Comparison of ENCODE assay signal across 1 cellular context in genomic region chr7:105102557-105103352, GRCh38.
TF ChIP-seq lines count a peak whose summit lies in the region.

No MANE protein-coding gene starts in this region.

TF ChIP-seq in GM12878, 131 proteins besides CTCF, POLR2A, EP300 and RAD21 (continued from another document):
- no peak for TF ChIP-seq FOXM1 (IDR thresholded peaks at IDR 0.05; ENCODE audit: low read depth, low read length)
- no peak for TF ChIP-seq MEF2B (IDR thresholded peaks at IDR 0.05; ENCODE audit: partially characterized antibody, poor library complexity, severe bottlenecking)
- no peak for TF ChIP-seq MYB (IDR thresholded peaks at IDR 0.05; ENCODE audit: borderline replicate concordance, low read depth, low read length)
- TF ChIP-seq ATF3 (IDR thresholded peaks at IDR 0.05; ENCODE audit: borderline replicate concordance, extremely low read depth, low read depth, low read length) = no peak
- peak; percentile 75 for TF ChIP-seq ATF7 (IDR thresholded peaks at IDR 0.05; ENCODE audit: low read depth)
- no peak for TF ChIP-seq RELA (IDR thresholded peaks at IDR 0.05; ENCODE audit: borderline replicate concordance, partially characterized antibody)
- no peak for TF ChIP-seq TCF3 (IDR thresholded peaks at IDR 0.05; ENCODE audit: borderline replicate concordance, insufficient read depth, low read depth, low read length)
- 0 out of 2 replicates have a peak, but pooled peaks have one; percentile 12 for TF ChIP-seq ZNF24 (IDR thresholded peaks at IDR 0.05)
- no peak for TF ChIP-seq JUNB (IDR thresholded peaks at IDR 0.05)
